Comparison of ENCODE assay signal across 21 cellular contexts in the genomic region with DNA sequence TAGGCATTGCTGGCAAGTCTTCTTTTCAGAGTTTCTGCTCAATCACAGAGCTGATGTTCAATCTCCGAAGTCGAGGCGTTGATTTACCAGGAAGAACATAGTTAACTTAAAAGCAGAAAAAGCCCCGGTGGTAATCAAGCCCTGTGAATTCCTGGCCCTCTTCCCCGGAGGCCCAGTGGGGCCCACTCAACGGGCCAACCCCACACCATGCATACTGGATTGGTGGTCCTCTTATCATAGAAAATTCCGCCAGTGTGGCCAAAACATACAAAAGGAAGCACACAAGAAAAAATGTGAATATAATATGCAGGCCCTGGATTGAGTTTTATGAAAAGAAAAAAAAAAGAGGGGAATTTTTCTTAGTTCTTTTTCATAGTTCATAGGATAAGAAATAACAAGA.
"Had no signal": no experiment of that assay in that cellular context is flagged by ENCODE, and none has a peak within 500 bp of the region (broad histone marks: within the 10 kb centered on the region; RNA-seq: fewer than 3 reads in every experiment).

No MANE protein-coding gene starts in this region.

- ATAC-seq: activated T-cell treated with anti-CD3 and anti-CD28 coated beads, Interleukin-2, amount 50 U/mL, for 4 hours; effector memory CD8-positive, alpha-beta T cell; naive thymus-derived CD8-positive, alpha-beta T cell; SK-N-SH treated with all-trans-retinoic acid at 6 μM for 48 hours; stimulated activated effector memory CD8-positive, alpha-beta T cell treated with anti-CD3 and anti-CD28 coated beads, Interleukin-12 subunit alpha, Interleukin-12 subunit beta, amount 100 ng/mL, for 72 hours had no signal

- H3K9me3 ChIP-seq: neutrophil, stomach, thoracic aorta had no signal

- H3K36me3 Mint-ChIP-seq: naive thymus-derived CD8-positive, alpha-beta T cell; stimulated activated effector memory CD8-positive, alpha-beta T cell treated with anti-CD3 and anti-CD28 coated beads, Interleukin-12 subunit alpha, Interleukin-12 subunit beta, amount 100 ng/mL, for 72 hours had no signal

- H3K36me3 ChIP-seq: neutrophil, stomach, thoracic aorta had no signal

- H3K4me3 Mint-ChIP-seq: activated CD4-positive, alpha-beta T cell treated with anti-CD3 and anti-CD28 coated beads, Interleukin-2, amount 10 ng/mL, durations not matched to agents 7 days and 5 days; activated naive CD4-positive, alpha-beta T cell treated with anti-CD3 and anti-CD28 coated beads for 36 hours; activated T-cell treated with anti-CD3 and anti-CD28 coated beads, Interleukin-2, amount 50 U/mL, for 4 hours; effector memory CD8-positive, alpha-beta T cell; naive thymus-derived CD8-positive, alpha-beta T cell; stimulated activated effector memory CD8-positive, alpha-beta T cell treated with anti-CD3 and anti-CD28 coated beads, Interleukin-12 subunit alpha, Interleukin-12 subunit beta, amount 100 ng/mL, for 72 hours had no signal

- H3K4me1 ChIP-seq: stomach had no signal

- DNase-seq: activated CD4-positive, alpha-beta T cell treated with anti-CD3 and anti-CD28 coated beads, Interleukin-2, amount 10 ng/mL, durations not matched to agents 7 days and 5 days; activated CD8-positive, alpha-beta memory T cell treated with anti-CD3 and anti-CD28 coated beads, Interleukin-2, amount 50 U/mL, for 4 hours; activated naive CD4-positive, alpha-beta T cell treated with anti-CD3 and anti-CD28 coated beads for 36 hours; activated T-cell treated with anti-CD3 and anti-CD28 coated beads, Interleukin-2, amount 50 U/mL, for 4 hours; effector memory CD8-positive, alpha-beta T cell; head of caudate nucleus; kidney glomerular epithelial cell; mesendoderm; naive thymus-derived CD8-positive, alpha-beta T cell; posterior cingulate gyrus; retina; stimulated activated CD4-positive, alpha-beta T cell treated with anti-CD3 and anti-CD28 coated beads, Interleukin-4, amount 100 ng/mL, for 24 hours; stomach; T-helper 1 cell; T-helper 9 cell had no signal

- H3K4me3 ChIP-seq: skin epidermis, stomach, thoracic aorta had no signal

- H3K27ac Mint-ChIP-seq: activated CD4-positive, alpha-beta T cell treated with anti-CD3 and anti-CD28 coated beads, Interleukin-2, amount 10 ng/mL, durations not matched to agents 7 days and 5 days; activated naive CD4-positive, alpha-beta T cell treated with anti-CD3 and anti-CD28 coated beads for 36 hours; effector memory CD8-positive, alpha-beta T cell; naive thymus-derived CD8-positive, alpha-beta T cell; stimulated activated effector memory CD8-positive, alpha-beta T cell treated with anti-CD3 and anti-CD28 coated beads, Interleukin-12 subunit alpha, Interleukin-12 subunit beta, amount 100 ng/mL, for 72 hours had no signal

- H3K9me3 Mint-ChIP-seq: activated naive CD4-positive, alpha-beta T cell treated with anti-CD3 and anti-CD28 coated beads for 36 hours; activated T-cell treated with anti-CD3 and anti-CD28 coated beads, Interleukin-2, amount 50 U/mL, for 4 hours had no signal

- H3K4me1 Mint-ChIP-seq: stimulated activated effector memory CD8-positive, alpha-beta T cell treated with anti-CD3 and anti-CD28 coated beads, Interleukin-12 subunit alpha, Interleukin-12 subunit beta, amount 100 ng/mL, for 72 hours had no signal

- H3K27ac ChIP-seq: epithelial cell of prostate, neutrophil, stomach had no signal

- H3K27me3 ChIP-seq: neutrophil, stomach had no signal
